ENCODE assay signal across 9 cellular contexts in genomic region chr2:235577404-235578330, GRCh38.
DNase-seq lines count a peak whose midpoint lies in the region; ATAC-seq and TF ChIP-seq lines count a peak whose summit lies in the region.
"Had no signal": no experiment of that assay in that cellular context is flagged by ENCODE, and none has a peak within 500 bp of the region (broad histone marks: within the 10 kb centered on the region; RNA-seq: fewer than 3 reads in every experiment).

No MANE protein-coding gene starts in this region.

- H3K36me3 Mint-ChIP-seq in CD8-positive, alpha-beta T cell = no peaks in the 10 kb centered on the region

- H3K4me1 ChIP-seq in fibroblast of lung (ENCODE audit: control insufficient read depth, extremely low read depth, insufficient read depth, low read length) (peaks cover 2% of the 10 kb centered on the region), tibial nerve (peaks cover 3 to 60% (median 12%) of the 10 kb centered on the region in 4 donors)
- H3K4me1 ChIP-seq in CD8-positive, alpha-beta T cell (ENCODE audit: insufficient read depth, low read length) = no peaks in the 10 kb centered on the region

- H3K9ac ChIP-seq in fibroblast of lung (ENCODE audit: insufficient read depth, low read length) = no peak overlapping the region

- H3K9me3 ChIP-seq in fibroblast of lung (ENCODE audit: control insufficient read depth, insufficient read depth, low read depth, low read length) = no peaks in the 10 kb centered on the region
- H3K9me3 ChIP-seq in tibial nerve = no peaks in the 10 kb centered on the region
- H3K9me3 ChIP-seq in CD8-positive, alpha-beta T cell (ENCODE audit: low read length) = no peaks in the 10 kb centered on the region

- H3K27ac ChIP-seq in fibroblast of lung (ENCODE audit: insufficient read depth, low read length) (no peak overlapping the region), tibial nerve (peak overlapping the region; percentile 70 to 92 (median 78))
- H3K27ac ChIP-seq in CD8-positive, alpha-beta T cell (ENCODE audit: low read depth, low read length) = no peak overlapping the region

- H3K4me2 ChIP-seq in fibroblast of lung (ENCODE audit: extremely low read depth, insufficient read depth, low read length) = peak overlapping the region; percentile 58

- 31% methylated on average over 23 to 26 of the region's 28 CpGs for WGBS in tibial nerve, 2 donors

- H3K36me3 ChIP-seq in fibroblast of lung (ENCODE audit: control insufficient read depth, insufficient read depth, low read length) (no peaks in the 10 kb centered on the region), tibial nerve (no peaks in the 10 kb centered on the region)
- H3K36me3 ChIP-seq in CD8-positive, alpha-beta T cell (ENCODE audit: insufficient read depth, low read length) = no peaks in the 10 kb centered on the region

- peak; percentile 85 for DNase-seq in NCI-H345 treated with DMSO at 0.1 percent for 48 hours (lab: John Stamatoyannopoulos, UW; ENCODE audit: unreplicated experiment)
- peak; percentile 36 to 64 for DNase-seq in fibroblast of lung (ENCODE audit: low read depth in 2 of 2)
- peak; percentile 36 for DNase-seq in mucosa of gallbladder (ENCODE audit: low spot score)
- DNase-seq in tibial nerve (ENCODE audit: low spot score in 2 of 2) = peak; percentile 48 to 62
- no peak for DNase-seq in NOMO-1 treated with DMSO at 0.1 percent for 48 hours (lab: John Stamatoyannopoulos, UW; ENCODE audit: unreplicated experiment)
- no peak for DNase-seq in stimulated activated naive CD8-positive, alpha-beta T cell treated with anti-CD3 and anti-CD28 coated beads, Interleukin-15, amount 100 ng/mL, for 72 hours
- DNase-seq in CD8-positive, alpha-beta T cell = no peak
- DNase-seq: activated CD4-positive, CD25-positive, alpha-beta regulatory T cell treated with anti-CD3 and anti-CD28 coated beads, Interleukin-2, amount 50 U/mL, for 72 hours; central memory CD4-positive, alpha-beta T cell had no signal

- POLR2A ChIA-PET in CD8-positive, alpha-beta T cell (lab: Charles Lee) = no interaction called here

- H3K4me1 Mint-ChIP-seq in stimulated activated naive CD8-positive, alpha-beta T cell treated with anti-CD3 and anti-CD28 coated beads, Interleukin-15, amount 100 ng/mL, for 72 hours = no peaks in the 10 kb centered on the region
- H3K4me1 Mint-ChIP-seq in CD8-positive, alpha-beta T cell (ENCODE audit: low read depth) = no peaks in the 10 kb centered on the region

- H3K27me3 ChIP-seq in fibroblast of lung (ENCODE audit: control insufficient read depth, insufficient read depth, low read length) (no peaks in the 10 kb centered on the region), tibial nerve (no peaks in the 10 kb centered on the region)
- no peaks in the 10 kb centered on the region for H3K27me3 ChIP-seq in CD8-positive, alpha-beta T cell (ENCODE audit: insufficient read depth, low read length)

- H3K27me3 Mint-ChIP-seq in stimulated activated naive CD8-positive, alpha-beta T cell treated with anti-CD3 and anti-CD28 coated beads, Interleukin-15, amount 100 ng/mL, for 72 hours = peaks cover 16% of the 10 kb centered on the region
- peaks cover 4% of the 10 kb centered on the region for H3K27me3 Mint-ChIP-seq in CD8-positive, alpha-beta T cell (ENCODE audit: low read depth)

- no peak for ATAC-seq in stimulated activated naive CD8-positive, alpha-beta T cell treated with anti-CD3 and anti-CD28 coated beads, Interleukin-15, amount 100 ng/mL, for 72 hours
- no peak for ATAC-seq in CD8-positive, alpha-beta T cell

- peak overlapping the region in 1 of 4 experiments; percentile 29 for H3K4me3 ChIP-seq in fibroblast of lung (replicated peaks in 1 of 4; ENCODE audit: control extremely low read depth in 1 of 4, insufficient read depth in 1 of 4, low read depth in 3 of 4, low read length in 4 of 4)
- peak overlapping the region in 2 of 4 donors; percentile 13 to 27 for H3K4me3 ChIP-seq in tibial nerve
- H3K4me3 ChIP-seq in CD8-positive, alpha-beta T cell (ENCODE audit: low read depth, low read length) = no peak overlapping the region

- H4K20me1 ChIP-seq in fibroblast of lung (ENCODE audit: control insufficient read depth, extremely low read depth, insufficient read depth, low read length) = no peaks in the 10 kb centered on the region

- peak in 1 of 2 donors; percentile 60 for TF ChIP-seq POLR2A in tibial nerve (IDR thresholded peaks at IDR 0.05)

- H3K79me2 ChIP-seq in fibroblast of lung (ENCODE audit: control insufficient read depth, insufficient read depth, low read length) = peaks cover 12% of the 10 kb centered on the region

- CTCF ChIA-PET in CD8-positive, alpha-beta T cell (lab: Charles Lee) = no interaction called here

- H3K27ac Mint-ChIP-seq in stimulated activated naive CD8-positive, alpha-beta T cell treated with anti-CD3 and anti-CD28 coated beads, Interleukin-15, amount 100 ng/mL, for 72 hours = no peak overlapping the region
- H3K27ac Mint-ChIP-seq in CD8-positive, alpha-beta T cell = no peak overlapping the region

- no peak for TF ChIP-seq CTCF in fibroblast of lung (conservative IDR thresholded peaks at IDR 0.05 in 1 of 2, IDR thresholded peaks at IDR 0.05 in 1 of 2; ENCODE audit: low read depth in 1 of 2, low read length in 2 of 2)
- no peak for TF ChIP-seq CTCF in tibial nerve (IDR thresholded peaks at IDR 0.05)
- TF ChIP-seq CTCF in CD8-positive, alpha-beta T cell (IDR thresholded peaks at IDR 0.05) = no peak

- H2AFZ ChIP-seq in fibroblast of lung (ENCODE audit: low read length) = no peak overlapping the region

- no peaks in the 10 kb centered on the region for H3K9me3 Mint-ChIP-seq in stimulated activated naive CD8-positive, alpha-beta T cell treated with anti-CD3 and anti-CD28 coated beads, Interleukin-15, amount 100 ng/mL, for 72 hours
- H3K9me3 Mint-ChIP-seq in CD8-positive, alpha-beta T cell = no peaks in the 10 kb centered on the region

- peak; percentile 59 to 88 for TF ChIP-seq EP300 in tibial nerve (IDR thresholded peaks at IDR 0.05)

- intact Hi-C loops in CD8-positive, alpha-beta T cell (cut with DNase I, micrococcal nuclease) = no loop called here

- H3K4me3 Mint-ChIP-seq in stimulated activated naive CD8-positive, alpha-beta T cell treated with anti-CD3 and anti-CD28 coated beads, Interleukin-15, amount 100 ng/mL, for 72 hours = no peak overlapping the region
- H3K4me3 Mint-ChIP-seq in CD8-positive, alpha-beta T cell = no peak overlapping the region

Comparison
In these comparisons a context has a peak if more than half of its experiments do, and no peak if none do; other contexts are left out.
1. DNase-seq: peak in NCI-H345 treated with DMSO at 0.1 percent for 48 hours (single experiment), fibroblast of lung (2 of 2), mucosa of gallbladder (single experiment) and tibial nerve (2 of 2); none in NOMO-1 treated with DMSO at 0.1 percent for 48 hours (single experiment), stimulated activated naive CD8-positive, alpha-beta T cell treated with anti-CD3 and anti-CD28 coated beads, Interleukin-15, amount 100 ng/mL, for 72 hours (0 of 2) and CD8-positive, alpha-beta T cell (0 of 7).
2. H3K27ac ChIP-seq: peak in tibial nerve (4 of 4); none in fibroblast of lung (single experiment) and CD8-positive, alpha-beta T cell (single experiment).